22 cellular contexts compared by ENCODE assay signal in the genomic region with DNA sequence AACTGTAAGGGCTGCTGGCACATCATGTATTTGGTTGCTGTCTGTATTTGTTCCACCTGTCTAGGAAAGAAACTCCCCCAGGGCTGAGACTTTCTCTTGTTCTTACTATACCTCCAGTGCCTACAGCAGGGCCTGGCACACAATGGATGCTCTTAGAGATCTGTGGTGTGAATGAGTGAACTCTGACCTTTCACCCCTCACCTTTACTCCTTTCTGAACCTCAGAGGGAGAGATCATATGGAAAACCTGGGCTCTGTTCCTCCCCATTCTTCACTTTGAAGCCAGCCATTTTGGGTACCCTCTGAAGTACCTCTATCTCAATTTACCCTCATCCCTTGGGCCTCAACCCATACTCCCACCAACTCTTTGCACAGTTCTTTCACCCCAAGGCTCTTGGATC. TPM values are rescaled to one million over a fixed set of nuclear protein-coding genes. Genes with fewer than 3 reads are reported as not detected.
A peak's percentile ranks its signal among the peaks of the same experiment; 100 is the strongest.
DNase-seq lines count a peak whose midpoint lies in the region; ATAC-seq, FAIRE-seq and TF ChIP-seq lines count a peak whose summit lies in the region.
"Had no signal": no experiment of that assay in that cellular context is flagged by ENCODE, and none has a peak within 500 bp of the region (broad histone marks: within the 10 kb centered on the region; RNA-seq: fewer than 3 reads in every experiment).

No MANE protein-coding gene starts in this region.

- H3K9me3 Mint-ChIP-seq in CD4-positive, CD25-positive, alpha-beta regulatory T cell: peaks cover 0 to 2% (median 0%) of the 10 kb centered on the region in 7 donors
- no peaks in the 10 kb centered on the region for H3K9me3 Mint-ChIP-seq in H9
- no peaks in the 10 kb centered on the region for H3K9me3 Mint-ChIP-seq in neural progenitor cell
- H3K9me3 Mint-ChIP-seq: activated T-helper 17 cell treated with anti-CD3 and anti-CD28 coated beads, Interleukin-2, amount 50 U/mL, for 72 hours had no signal

- no peak for TF ChIP-seq EP300 in K562 (IDR thresholded peaks at IDR 0.05; ENCODE audit: low read length)

- no peak overlapping the region for H3K23ac ChIP-seq in H9 (ENCODE audit: insufficient read length, low read depth, low read length)

- no peaks in the 10 kb centered on the region for H3K23me2 ChIP-seq in H9 (ENCODE audit: insufficient read length, low read depth, low read length, poor library complexity, severe bottlenecking)

- FAIRE-seq in K562 (lab: Jason Lieb, UNC): no peak

- H2AK5ac ChIP-seq in H9 (ENCODE audit: insufficient read length, low read length): no peak overlapping the region

- no peak overlapping the region for H4K5ac ChIP-seq in H9 (ENCODE audit: insufficient read length, low read depth, low read length)

- no peak overlapping the region for H2BK120ac ChIP-seq in H9 (ENCODE audit: low read depth, low read length, poor library complexity, severe bottlenecking)

- no peaks in the 10 kb centered on the region for H3K27me3 ChIP-seq in CD4-positive, CD25-positive, alpha-beta regulatory T cell (ENCODE audit: control insufficient read depth, insufficient read depth, low read length)
- H3K27me3 ChIP-seq in H9 (ENCODE audit: insufficient read depth, low read length): no peaks in the 10 kb centered on the region
- no peaks in the 10 kb centered on the region for H3K27me3 ChIP-seq in K562 (ENCODE audit: control insufficient read depth in 2 of 2, insufficient read depth in 2 of 2, low read length in 2 of 2)
- H3K27me3 ChIP-seq in neural progenitor cell: no peaks in the 10 kb centered on the region
- H3K27me3 ChIP-seq: tibial artery had no signal

- H3K56ac ChIP-seq in H9 (ENCODE audit: insufficient read length, low read depth, low read length): no peak overlapping the region

- no TSS peak for BruUV-seq in K562 (replicated peaks; lab: Mats Ljungman, UMichigan)

- H3K79me1 ChIP-seq in H9 (ENCODE audit: insufficient read depth, low read depth, low read length, poor library complexity, severe bottlenecking): no peaks in the 10 kb centered on the region

- peaks cover 5 to 36% (median 28%) of the 10 kb centered on the region in 4 donors for H3K4me1 Mint-ChIP-seq in CD4-positive, CD25-positive, alpha-beta regulatory T cell
- peaks cover 18 to 19% of the 10 kb centered on the region in 2 experiments for H3K4me1 Mint-ChIP-seq in H9
- peaks cover 23% of the 10 kb centered on the region for H3K4me1 Mint-ChIP-seq in neural progenitor cell

- no peak overlapping the region for H3K9ac ChIP-seq in H9 (ENCODE audit: extremely low read depth, insufficient read length, low read length)
- H3K9ac ChIP-seq in K562 (ENCODE audit: insufficient read depth in 1 of 2, low read depth in 2 of 2, low read length in 2 of 2): no peak overlapping the region
- no peak overlapping the region for H3K9ac ChIP-seq in neural progenitor cell
- H3K9ac ChIP-seq: GM23248 had no signal

- H3K79me2 ChIP-seq in H9 (ENCODE audit: insufficient read depth, low read length) (no peaks in the 10 kb centered on the region), K562 (ENCODE audit: control insufficient read depth, insufficient read depth, low read length) (peaks cover 16% of the 10 kb centered on the region), neural progenitor cell (ENCODE audit: low read depth) (peaks cover 33% of the 10 kb centered on the region)

- H3K4me3 Mint-ChIP-seq in CD4-positive, CD25-positive, alpha-beta regulatory T cell: peak overlapping the region in 2 of 4 donors; percentile 52 to 77
- H3K4me3 Mint-ChIP-seq in H9 (0 out of 5 replicates have a peak overlapping the region, but pooled peaks of 1 of the 2 experiments have one; percentile 7), neural progenitor cell (peak overlapping the region; percentile 66)
- H3K4me3 Mint-ChIP-seq: activated T-helper 17 cell treated with anti-CD3 and anti-CD28 coated beads, Interleukin-2, amount 50 U/mL, for 72 hours had no signal

- H3K4me2 ChIP-seq in H9 (ENCODE audit: insufficient read depth, insufficient read length, low read length): no peak overlapping the region
- no peak overlapping the region for H3K4me2 ChIP-seq in K562 (ENCODE audit: insufficient read depth, low read length)
- no peak overlapping the region for H3K4me2 ChIP-seq in neural progenitor cell

- H3K9me1 ChIP-seq in K562 (ENCODE audit: control insufficient read depth, insufficient read depth, low read length): peaks cover 8% of the 10 kb centered on the region

- POLR2A ChIA-PET in K562 (lab: Yijun Ruan, JAX): interaction anchor here (1.0 kb wide), 1 partner anchor 11 kb away, joined by 3 read pairs; no protein-coding TSS in a partner anchor

- no peak overlapping the region for H3K4ac ChIP-seq in H9 (ENCODE audit: low read depth, low read length)

- no peaks in the 10 kb centered on the region for H3K9me3 ChIP-seq in CD4-positive, CD25-positive, alpha-beta regulatory T cell (ENCODE audit: control insufficient read depth in 2 of 2, low read length in 2 of 2)
- no peaks in the 10 kb centered on the region for H3K9me3 ChIP-seq in H9 (ENCODE audit: control insufficient read depth, low read depth, low read length)
- H3K9me3 ChIP-seq in K562 (replicated peaks; ENCODE audit: control insufficient read depth, insufficient read depth, low read depth, low read length): no peaks in the 10 kb centered on the region
- H3K9me3 ChIP-seq in neural progenitor cell (ENCODE audit: low read depth): no peaks in the 10 kb centered on the region
- H3K9me3 ChIP-seq: tibial artery had no signal

- peaks cover 28% of the 10 kb centered on the region for H3K4me1 ChIP-seq in CD4-positive, CD25-positive, alpha-beta regulatory T cell (ENCODE audit: control insufficient read depth, insufficient read depth, low read length, poor library complexity, severe bottlenecking)
- H3K4me1 ChIP-seq in H9 (ENCODE audit: insufficient read depth, low read length) (no peaks in the 10 kb centered on the region), K562 (replicated peaks in 1 of 2; ENCODE audit: control insufficient read depth in 2 of 2, insufficient read depth in 2 of 2, low read length in 2 of 2) (peaks cover 15 to 31% of the 10 kb centered on the region in 2 experiments), neural progenitor cell (peaks cover 6% of the 10 kb centered on the region)

- no peak overlapping the region for H3K14ac ChIP-seq in H9 (ENCODE audit: insufficient read depth, low read length)

- peaks cover 40% of the 10 kb centered on the region for H3K36me3 ChIP-seq in CD4-positive, CD25-positive, alpha-beta regulatory T cell (ENCODE audit: control insufficient read depth, insufficient read depth, low read length)
- peaks cover 80% of the 10 kb centered on the region for H3K36me3 ChIP-seq in K562 (ENCODE audit: control insufficient read depth, insufficient read depth, low read length)
- peaks cover 10% of the 10 kb centered on the region for H3K36me3 ChIP-seq in neural progenitor cell

- peak overlapping the region in 2 of 3 donors; percentile 55 to 67 for H3K27ac Mint-ChIP-seq in CD4-positive, CD25-positive, alpha-beta regulatory T cell
- peak overlapping the region in 2 of 3 experiments; percentile 16 to 82; a peak in 1 of 7 replicates for H3K27ac Mint-ChIP-seq in H9
- peak overlapping the region; percentile 4 for H3K27ac Mint-ChIP-seq in neural progenitor cell
- H3K27ac Mint-ChIP-seq: activated T-helper 17 cell treated with anti-CD3 and anti-CD28 coated beads, Interleukin-2, amount 50 U/mL, for 72 hours had no signal

- no peak overlapping the region for H2BK12ac ChIP-seq in H9 (ENCODE audit: insufficient read length, low read depth, low read length)

- no peak overlapping the region for H3K4me3 ChIP-seq in CD4-positive, CD25-positive, alpha-beta regulatory T cell (ENCODE audit: low read depth, low read length)
- H3K4me3 ChIP-seq in K562: no peak overlapping the region
- no peak overlapping the region for H3K4me3 ChIP-seq in neural progenitor cell
- H3K4me3 ChIP-seq: GM23248, tibial artery had no signal

- TF ChIP-seq CTCF in H9 (conservative IDR thresholded peaks at IDR 0.05) (no peak), K562 (IDR thresholded peaks at IDR 0.05 in 2 of 3, conservative IDR thresholded peaks at IDR 0.05 in 1 of 3; ENCODE audit: insufficient read depth in 2 of 3, low read depth in 1 of 3, low read length in 3 of 3) (no peak), neural progenitor cell (IDR thresholded peaks at IDR 0.05) (no peak)

- no peak overlapping the region for H2BK15ac ChIP-seq in H9 (ENCODE audit: low read depth, low read length)

- H3T11ph ChIP-seq in H9 (ENCODE audit: low read length): no peak overlapping the region

- CTCF ChIA-PET in K562 (lab: Yijun Ruan, JAX; ENCODE audit: low intra/inter-chr PET ratio): no interaction called here

- H3K36me3 Mint-ChIP-seq in CD4-positive, CD25-positive, alpha-beta regulatory T cell: peaks cover 30% of the 10 kb centered on the region
- H3K36me3 Mint-ChIP-seq in H9 (ENCODE audit: insufficient read depth in 1 of 3, low read depth in 3 of 3) (peaks cover 18 to 63% (median 46%) of the 10 kb centered on the region in 3 experiments), neural progenitor cell (peaks cover 40% of the 10 kb centered on the region)

- H3F3A ChIP-seq in neural progenitor cell (ENCODE audit: low read depth): peaks cover 17% of the 10 kb centered on the region

- in situ Hi-C loops in K562 (cut with MboI): no loop called here

- no peak overlapping the region for H2BK5ac ChIP-seq in H9 (ENCODE audit: insufficient read length, low read length)

- no peak overlapping the region for H4K8ac ChIP-seq in H9 (replicated peaks; ENCODE audit: insufficient read length, low read depth, low read length)

- no peak overlapping the region for H3K27ac ChIP-seq in CD4-positive, CD25-positive, alpha-beta regulatory T cell (ENCODE audit: insufficient read depth, low read length, poor library complexity, severe bottlenecking)
- H3K27ac ChIP-seq in H9 (ENCODE audit: insufficient read length, low read depth, low read length) (no peak overlapping the region), K562 (ENCODE audit: extremely low read depth, low read depth, low read length) (no peak overlapping the region), neural progenitor cell (no peak overlapping the region)
- H3K27ac ChIP-seq: GM23248, tibial artery had no signal

- H2AFZ ChIP-seq in H9 (ENCODE audit: low read length) (no peak overlapping the region), K562 (ENCODE audit: low read depth, low read length) (no peak overlapping the region), neural progenitor cell (replicated peaks) (no peak overlapping the region)
- H2AFZ ChIP-seq: GM23248 had no signal

- H4K20me1 ChIP-seq in H9 (ENCODE audit: control insufficient read depth, insufficient read depth, insufficient read length) (no peaks in the 10 kb centered on the region), K562 (replicated peaks; ENCODE audit: control insufficient read depth, insufficient read depth, low read length) (peaks cover 4% of the 10 kb centered on the region; the same call in 1 of the 2 replicates), neural progenitor cell (ENCODE audit: low read depth) (no peaks in the 10 kb centered on the region)

- no peak overlapping the region for H2BK20ac ChIP-seq in H9 (ENCODE audit: low read depth, low read length, poor library complexity, severe bottlenecking)

- no peak for ATAC-seq in CD4-positive, CD25-positive, alpha-beta regulatory T cell (ENCODE audit: low read depth in 2 of 2)
- ATAC-seq in K562 (no peak), GM18868 (IDR thresholded peaks at IDR 0.05; ENCODE audit: unreplicated experiment) (no peak)
- ATAC-seq: activated T-helper 17 cell treated with anti-CD3 and anti-CD28 coated beads, Interleukin-2, amount 50 U/mL, for 72 hours had no signal

- no peak overlapping the region for H3K18ac ChIP-seq in H9 (ENCODE audit: insufficient read length, low read depth, low read length)

- no peak for TF ChIP-seq POLR2A in K562 (conservative IDR thresholded peaks at IDR 0.05)

- no peak overlapping the region for H4K91ac ChIP-seq in H9 (ENCODE audit: insufficient read length, low read depth, low read length)

- no peaks in the 10 kb centered on the region for H3K27me3 Mint-ChIP-seq in CD4-positive, CD25-positive, alpha-beta regulatory T cell
- no peaks in the 10 kb centered on the region for H3K27me3 Mint-ChIP-seq in H9 (ENCODE audit: low read depth)
- peaks cover 18% of the 10 kb centered on the region for H3K27me3 Mint-ChIP-seq in neural progenitor cell (ENCODE audit: insufficient read depth, low read depth)
- H3K27me3 Mint-ChIP-seq: activated T-helper 17 cell treated with anti-CD3 and anti-CD28 coated beads, Interleukin-2, amount 50 U/mL, for 72 hours had no signal

- no peak for DNase-seq in CD4-positive, CD25-positive, alpha-beta regulatory T cell
- DNase-seq in H9: no peak
- DNase-seq in K562 (ENCODE audit: extremely low read depth in 1 of 4, low spot score in 3 of 4): no peak
- DNase-seq in neural progenitor cell (ENCODE audit: low spot score): no peak
- no peak for DNase-seq in DMS153 (lab: John Stamatoyannopoulos, UW)
- DNase-seq in NCI-H226: no peak
- DNase-seq: amygdala; caudate nucleus; DND-41; foreskin fibroblast; GM23248; hippocampal formation; islet precursor cell; KBM-7; NCI-H1694 treated with DMSO at 0.1 percent for 48 hours; stimulated activated naive CD4-positive, alpha-beta T cell treated with Interleukin-2 at 50 U/mL for 16 hours; T-helper 1 cell; tibial artery had no signal

- TF ChIP-seq RAD21 in K562 (CRISPR knock-in tag; conservative IDR thresholded peaks at IDR 0.05 in 1 of 2, IDR thresholded peaks at IDR 0.05 in 1 of 2): no peak

- intact Hi-C loops in K562 (cut with micrococcal nuclease): no loop called here

RNA-seq across cellular contexts. Expression of a gene that starts 3.1 kb away (rescaled TPM):
- total RNA-seq in CD4-positive, CD25-positive, alpha-beta regulatory T cell: 32.6 TPM
- polyA plus RNA-seq in CD4-positive, CD25-positive, alpha-beta regulatory T cell: 10 to 100 TPM in 3 of 4 donors, 1 to 10 TPM in 1; 7.2 to 12.8 (median 10.5) TPM
- total RNA-seq in H9 (2021) (13.6 and 14.3 TPM in 2 replicates), K562 (2014; rRNA removed) (2.5 and 3.0 TPM in 2 replicates), K562 (2014; rRNA removed; fragmentation: Illumina TruSeq; extraction: Trizol) (0.35 and 0.91 TPM in 2 replicates), K562 (2015; rRNA removed; fragmentation: Illumina TruSeq; extraction: Trizol) (1.1 and 1.3 TPM in 2 replicates), K562 (2021) (5.0 and 5.2 TPM in 2 replicates), neural progenitor cell (ENCODE audit: low replicate concordance) (7.8 and 26.8 TPM in 2 replicates)
- 12.5 and 24.0 TPM in 2 replicates for total RNA-seq in K562 (2011; cell fraction: chromatin; rRNA removed; ENCODE audit: low replicate concordance)
- total RNA-seq in K562 (2011; cell fraction: nucleolus; rRNA removed): 15.0 and 17.8 TPM in 2 replicates
- 10.2 and 12.4 TPM in 2 replicates for total RNA-seq in K562 (2011; cell fraction: nucleoplasm; rRNA removed)
- polyA plus RNA-seq in K562 (2011; rRNA removed) (1.3 and 3.0 TPM in 2 replicates), K562 (2014; fragmentation: Illumina TruSeq; extraction: Trizol) (1.5 and 2.6 TPM in 2 replicates), K562 (2014; fragmentation: Nextera tagmentation; extraction: Ambion mirVana) (not detected), K562 (2014; rRNA removed) (1.4 and 2.0 TPM in 2 replicates)
- polyA plus RNA-seq in K562 (2011; cell fraction: cytosol; rRNA removed): 1.1 and 2.3 TPM in 2 replicates
- polyA plus RNA-seq in K562 (2011; cell fraction: nucleus; rRNA removed): 10.2 and 15.4 TPM in 2 replicates
- polyA plus RNA-seq in K562 (2012): 3.8 and 7.2 TPM in 2 replicates
- 2.2 and 3.0 TPM in 2 replicates for polyA minus RNA-seq in K562 (2011; rRNA and poly(A)+ RNA removed)
- polyA minus RNA-seq in K562 (2011; cell fraction: cytosol; rRNA and poly(A)+ RNA removed): 5.1 and 6.6 TPM in 2 replicates
- polyA minus RNA-seq in K562 (2011; cell fraction: nucleus; rRNA and poly(A)+ RNA removed): 5.7 and 6.7 TPM in 2 replicates

RNA-seq across cellular contexts. Expression of a gene that starts 15.3 kb away (rescaled TPM):
- 194 TPM for total RNA-seq in CD4-positive, CD25-positive, alpha-beta regulatory T cell
- polyA plus RNA-seq in CD4-positive, CD25-positive, alpha-beta regulatory T cell: 100 to 1,000 TPM; 142 to 186 (median 166) TPM
- total RNA-seq in H9 (2021): 621 and 625 TPM in 2 replicates
- total RNA-seq in K562 (2011; cell fraction: chromatin; rRNA removed; ENCODE audit: low replicate concordance): 90.3 and 153 TPM in 2 replicates
- 155 and 156 TPM in 2 replicates for total RNA-seq in K562 (2011; cell fraction: nucleolus; rRNA removed)
- 201 and 290 TPM in 2 replicates for total RNA-seq in K562 (2011; cell fraction: nucleoplasm; rRNA removed)
- total RNA-seq in K562 (2014; rRNA removed): 448 and 524 TPM in 2 replicates
- total RNA-seq in K562 (2014; rRNA removed; fragmentation: Illumina TruSeq; extraction: Trizol): 676 and 696 TPM in 2 replicates
- total RNA-seq in K562 (2015; rRNA removed; fragmentation: Illumina TruSeq; extraction: Trizol): 565 and 575 TPM in 2 replicates
- total RNA-seq in K562 (2021): 761 and 811 TPM in 2 replicates
- 843 and 1,244 TPM in 2 replicates for polyA plus RNA-seq in K562 (2011; rRNA removed)
- polyA plus RNA-seq in K562 (2011; cell fraction: cytosol; rRNA removed): 1,200 and 1,290 TPM in 2 replicates
- 284 and 323 TPM in 2 replicates for polyA plus RNA-seq in K562 (2011; cell fraction: nucleus; rRNA removed)
- 476 and 792 TPM in 2 replicates for polyA plus RNA-seq in K562 (2012)
- 1,561 and 1,696 TPM in 2 replicates for polyA plus RNA-seq in K562 (2014; fragmentation: Illumina TruSeq; extraction: Trizol)
- polyA plus RNA-seq in K562 (2014; fragmentation: Nextera tagmentation; extraction: Ambion mirVana): 100 to 1,000 TPM; 201 to 235 TPM
- 672 and 721 TPM in 2 replicates for polyA plus RNA-seq in K562 (2014; rRNA removed)
- polyA minus RNA-seq in K562 (2011; rRNA and poly(A)+ RNA removed): 930 and 947 TPM in 2 replicates
- 316 and 353 TPM in 2 replicates for polyA minus RNA-seq in K562 (2011; cell fraction: cytosol; rRNA and poly(A)+ RNA removed)
- 33.4 and 57.8 TPM in 2 replicates for polyA minus RNA-seq in K562 (2011; cell fraction: nucleus; rRNA and poly(A)+ RNA removed)
- 386 and 428 TPM in 2 replicates for total RNA-seq in neural progenitor cell (ENCODE audit: low replicate concordance)

RNA-seq across cellular contexts. Expression of a gene that starts 52.2 kb away (rescaled TPM):
- not detected for total RNA-seq in CD4-positive, CD25-positive, alpha-beta regulatory T cell
- polyA plus RNA-seq in CD4-positive, CD25-positive, alpha-beta regulatory T cell: not detected
- total RNA-seq in H9 (2021): not detected in 2 replicates
- not detected in 2 replicates for total RNA-seq in K562 (2011; cell fraction: chromatin; rRNA removed; ENCODE audit: low replicate concordance)
- not detected in 2 replicates for total RNA-seq in K562 (2011; cell fraction: nucleolus; rRNA removed)
- total RNA-seq in K562 (2011; cell fraction: nucleoplasm; rRNA removed): not detected in 2 replicates
- not detected in 2 replicates for total RNA-seq in K562 (2014; rRNA removed)
- not detected in 2 replicates for total RNA-seq in K562 (2014; rRNA removed; fragmentation: Illumina TruSeq; extraction: Trizol)
- total RNA-seq in K562 (2015; rRNA removed; fragmentation: Illumina TruSeq; extraction: Trizol): not detected in 2 replicates
- not detected in 2 replicates for total RNA-seq in K562 (2021)
- polyA plus RNA-seq in K562 (2011; rRNA removed): not detected in 2 replicates
- polyA plus RNA-seq in K562 (2011; cell fraction: cytosol; rRNA removed): not detected in 2 replicates
- not detected in 2 replicates for polyA plus RNA-seq in K562 (2011; cell fraction: nucleus; rRNA removed)
- not detected in 2 replicates for polyA plus RNA-seq in K562 (2012)
- not detected in 2 replicates for polyA plus RNA-seq in K562 (2014; fragmentation: Illumina TruSeq; extraction: Trizol)
- not detected for polyA plus RNA-seq in K562 (2014; fragmentation: Nextera tagmentation; extraction: Ambion mirVana)
- not detected in 2 replicates for polyA plus RNA-seq in K562 (2014; rRNA removed)
- polyA minus RNA-seq in K562 (2011; rRNA and poly(A)+ RNA removed): not detected in 2 replicates
- not detected in 2 replicates for polyA minus RNA-seq in K562 (2011; cell fraction: cytosol; rRNA and poly(A)+ RNA removed)
- polyA minus RNA-seq in K562 (2011; cell fraction: nucleus; rRNA and poly(A)+ RNA removed): not detected in 2 replicates
- total RNA-seq in neural progenitor cell (ENCODE audit: low replicate concordance): not detected in 2 replicates
- total RNA-seq: activated T-helper 17 cell treated with anti-CD3 and anti-CD28 coated beads, Interleukin-2, amount 50 U/mL, for 72 hours; epithelial cell of proximal tubule; GM23248; lung microvascular endothelial cell had no signal
- polyA plus RNA-seq: GM23248 had no signal

Comparison
In these comparisons a context has a peak if more than half of its experiments do, and no peak if none do; other contexts are left out.
1. H3K27ac Mint-ChIP-seq: peak in every context shown above with its lines; median percentile 61 in CD4-positive, CD25-positive, alpha-beta regulatory T cell; 49 in H9; 4 in neural progenitor cell.